16 cellular contexts compared by ENCODE assay signal in the genomic region with DNA sequence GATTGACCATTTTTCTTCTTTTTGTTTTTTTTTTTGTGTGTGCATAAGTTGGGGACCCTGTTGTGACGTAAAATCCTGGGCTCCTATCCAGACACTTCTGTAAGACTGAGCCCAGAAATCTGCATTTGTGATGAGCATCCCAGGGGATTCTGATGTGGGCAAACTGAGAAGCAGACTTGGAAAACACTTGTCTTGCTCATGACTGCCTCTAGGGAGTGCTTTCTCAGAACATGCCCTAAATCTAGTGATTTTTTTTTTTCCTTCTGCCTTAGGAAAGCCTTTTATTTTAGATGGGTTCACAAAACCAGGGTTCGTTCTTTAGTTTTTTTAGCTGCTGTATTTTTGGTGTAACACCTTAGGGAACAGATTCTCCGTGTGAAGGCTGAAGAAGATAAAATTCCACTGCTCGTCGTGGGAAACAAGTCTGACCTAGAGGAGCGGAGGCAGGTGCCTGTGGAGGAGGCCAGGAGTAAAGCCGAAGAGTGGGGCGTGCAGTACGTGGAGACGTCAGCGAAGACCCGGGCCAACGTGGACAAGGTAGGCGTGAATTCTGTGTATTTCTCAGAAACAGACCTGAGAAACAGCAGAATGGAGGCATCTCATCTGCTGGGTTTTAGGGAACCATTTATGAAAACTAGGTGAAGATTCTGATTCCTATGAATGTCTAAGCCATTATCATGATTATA. TPM values are rescaled to one million over a fixed set of nuclear protein-coding genes. Genes with fewer than 3 reads are reported as not detected.
DNase-seq lines count a peak whose midpoint lies in the region; ATAC-seq and TF ChIP-seq lines count a peak whose summit lies in the region.
"Had no signal": no experiment of that assay in that cellular context is flagged by ENCODE, and none has a peak within 500 bp of the region (broad histone marks: within the 10 kb centered on the region; RNA-seq: fewer than 3 reads in every experiment).

No MANE protein-coding gene starts in this region.

- H3K4me1 ChIP-seq in PC-3 (ENCODE audit: insufficient read depth, low read length) (peaks cover 47% of the 10 kb centered on the region), smooth muscle cell (ENCODE audit: low read depth) (peaks cover 21% of the 10 kb centered on the region), spleen (peaks cover 0 to 73% (median 14%) of the 10 kb centered on the region in 6 donors)

- no peak overlapping the region for H3K4me2 ChIP-seq in PC-3 (ENCODE audit: low read length)
- no peak overlapping the region for H3K4me2 ChIP-seq in smooth muscle cell
- H3K4me2 ChIP-seq: A549 had no signal

- intact Hi-C loops in PC-3 (cut with micrococcal nuclease) (no loop called here), spleen (cut with DNase I; ENCODE audit: low total_unique reads) (no loop called here)

- H2AFZ ChIP-seq in PC-3 (ENCODE audit: low read length) = no peak overlapping the region
- no peak overlapping the region for H2AFZ ChIP-seq in smooth muscle cell (ENCODE audit: low read depth)

- ATAC-seq in PC-3 = no peak
- ATAC-seq in HG03571 (IDR thresholded peaks at IDR 0.05; ENCODE audit: unreplicated experiment) = no peak
- ATAC-seq: activated T-cell treated with anti-CD3 and anti-CD28 coated beads, Interleukin-2, amount 50 U/mL, for 4 hours had no signal

- no peak for TF ChIP-seq POLR2A in spleen (IDR thresholded peaks at IDR 0.05)

- no peaks in the 10 kb centered on the region for H3K9me2 ChIP-seq in PC-3 (replicated peaks; ENCODE audit: low read length)

- H3K27me3 ChIP-seq in PC-3 (ENCODE audit: low read length) = no peaks in the 10 kb centered on the region
- H3K27me3 ChIP-seq in smooth muscle cell (ENCODE audit: low read depth) = no peaks in the 10 kb centered on the region
- H3K27me3 ChIP-seq in spleen (replicated peaks in 1 of 7) = no peaks in the 10 kb centered on the region
- H3K27me3 ChIP-seq: suprapubic skin had no signal

- H3F3A ChIP-seq in PC-3 (ENCODE audit: low read length, unreplicated experiment) (peaks cover 11% of the 10 kb centered on the region), smooth muscle cell (ENCODE audit: low read depth) (peaks cover 20% of the 10 kb centered on the region)

- POLR2A ChIA-PET in PC-3 (lab: Charles Lee; ENCODE audit: unreplicated experiment) = no interaction called here

- CTCF ChIA-PET in PC-3 (lab: Charles Lee) = interaction anchor here (0.6 kb wide), 1 partner anchor 65 kb away, joined by 3 read pairs; no protein-coding TSS in a partner anchor

- no peaks in the 10 kb centered on the region for H3K9me3 ChIP-seq in PC-3 (ENCODE audit: low read length)
- H3K9me3 ChIP-seq in smooth muscle cell (replicated peaks; ENCODE audit: low read depth) = no peaks in the 10 kb centered on the region
- H3K9me3 ChIP-seq in spleen = no peaks in the 10 kb centered on the region
- H3K9me3 ChIP-seq: A549, suprapubic skin had no signal

- H3K9ac ChIP-seq in PC-3 (ENCODE audit: low read length) = no peak overlapping the region
- no peak overlapping the region for H3K9ac ChIP-seq in smooth muscle cell (ENCODE audit: low read depth)

- peak; percentile 53 for TF ChIP-seq CTCF in PC-3 (conservative IDR thresholded peaks at IDR 0.05; ENCODE audit: low read depth, low read length)
- TF ChIP-seq CTCF in fibroblast of mammary gland (conservative IDR thresholded peaks at IDR 0.05; ENCODE audit: control insufficient read depth, insufficient read depth, low read depth, low read length) = peak; percentile 21
- peak; percentile 3 for TF ChIP-seq CTCF in smooth muscle cell (IDR thresholded peaks at IDR 0.05; ENCODE audit: borderline replicate concordance, insufficient read depth, poor library complexity, severe bottlenecking)
- no peak for TF ChIP-seq CTCF in spleen (IDR thresholded peaks at IDR 0.05 in 8 of 11, conservative IDR thresholded peaks at IDR 0.05 in 3 of 11)

- H3K36me3 ChIP-seq in PC-3 (ENCODE audit: low read depth, low read length) = peaks cover 15% of the 10 kb centered on the region; the same call in 1 of the 2 replicates
- H3K36me3 ChIP-seq in smooth muscle cell (ENCODE audit: low read depth) = no peaks in the 10 kb centered on the region
- peaks cover 0 to 79% (median 44%) of the 10 kb centered on the region in 6 donors for H3K36me3 ChIP-seq in spleen

- H3K27ac ChIP-seq in PC-3 (ENCODE audit: low read length) (no peak overlapping the region), smooth muscle cell (ENCODE audit: low read depth) (no peak overlapping the region), spleen (peak overlapping the region in 1 of 8 donors; percentile 2)
- H3K27ac ChIP-seq: A549, suprapubic skin had no signal

- BruUV-seq in PC-3 (replicated peaks; lab: Mats Ljungman, UMichigan) = no TSS peak

- H4K20me1 ChIP-seq in PC-3 (ENCODE audit: low read length) = no peaks in the 10 kb centered on the region
- H4K20me1 ChIP-seq in smooth muscle cell (ENCODE audit: low read depth) = peaks cover 14% of the 10 kb centered on the region

- H3K4me3 ChIP-seq in PC-3 (ENCODE audit: low read length) (no peak overlapping the region), fibroblast of mammary gland (ENCODE audit: control insufficient read depth, low read depth, low read length) (no peak overlapping the region), smooth muscle cell (no peak overlapping the region), spleen (no peak overlapping the region)
- H3K4me3 ChIP-seq: A549, suprapubic skin had no signal

- 91% methylated on average over 14 of the region's 14 CpGs for WGBS in smooth muscle cell (ENCODE audit: low lambda C conversion rate)
- 92 to 98% (median 97%) methylated on average over 14 of the region's 14 CpGs for WGBS in spleen, 5 donors

- peak; percentile 10 for DNase-seq in NCI-H2171 treated with DMSO at 0.1 percent for 48 hours (lab: John Stamatoyannopoulos, UW)
- no peak for DNase-seq in NCI-H2171 (lab: John Stamatoyannopoulos, UW)
- DNase-seq in PC-3 = peak; percentile 8
- peak; percentile 42 for DNase-seq in fibroblast of mammary gland (ENCODE audit: low read depth)
- no peak for DNase-seq in smooth muscle cell (lab: John Stamatoyannopoulos, UW; ENCODE audit: unreplicated experiment)
- DNase-seq in activated CD8-positive, alpha-beta memory T cell treated with anti-CD3 and anti-CD28 coated beads for 24 hours = no peak
- no peak for DNase-seq in spleen
- DNase-seq: activated CD4-positive, CD25-positive, alpha-beta regulatory T cell; activated T-cell treated with anti-CD3 and anti-CD28 coated beads, Interleukin-2, amount 50 U/mL, for 4 hours; DMS153; NCI-H187 treated with DMSO at 0.1 percent for 48 hours; NCI-H748 treated with DMSO at 0.1 percent for 48 hours had no signal

- H3K79me2 ChIP-seq in PC-3 (ENCODE audit: low read length) (peaks cover 22% of the 10 kb centered on the region), smooth muscle cell (ENCODE audit: low read depth) (peaks cover 8% of the 10 kb centered on the region)

RNA-seq across cellular contexts. Expression of gene RALB, which starts 36.7 kb away (rescaled TPM):
- total RNA-seq in PC-3 (2014; rRNA removed) = 49.1 and 57.9 TPM in 2 replicates
- 72.1 and 73.4 TPM in 2 replicates for total RNA-seq in smooth muscle cell
- polyA plus RNA-seq in smooth muscle cell = 69.9 and 71.3 TPM in 2 replicates
- 100 to 1,000 TPM in 3 of 7 donors, 10 to 100 TPM in 4; 67.2 to 126 (median 96.3) TPM for total RNA-seq in spleen
- polyA plus RNA-seq in spleen = 10 to 100 TPM; 26.6 to 61.5 (median 38.0) TPM

RNA-seq across cellular contexts. Expression of gene INHBB, which starts 56.6 kb away (rescaled TPM):
- total RNA-seq in PC-3 (2014; rRNA removed) (223 and 269 TPM in 2 replicates), smooth muscle cell (0.09 TPM in 1 of 2 replicates, not detected in the other), spleen (1 to 10 TPM in 2 of 7 donors, under 1 TPM in 5; 0.29 to 1.4 (median 0.68) TPM)
- polyA plus RNA-seq in smooth muscle cell (0.06 and 0.53 TPM in 2 replicates), spleen (1 to 10 TPM in 1 of 3 donors, under 1 TPM in 2; 0.26 to 1.5 (median 0.58) TPM)
- polyA plus RNA-seq: neural cell had no signal

Comparison
In these comparisons a context has a peak if more than half of its experiments do, and no peak if none do; other contexts are left out.
1. DNase-seq: peak in NCI-H2171 treated with DMSO at 0.1 percent for 48 hours (single experiment), PC-3 (single experiment) and fibroblast of mammary gland (single experiment); none in NCI-H2171 (single experiment), smooth muscle cell (single experiment), activated CD8-positive, alpha-beta memory T cell treated with anti-CD3 and anti-CD28 coated beads for 24 hours (single experiment) and spleen (single experiment).
2. CTCF ChIP-seq: peak in PC-3 (single experiment), fibroblast of mammary gland (single experiment) and smooth muscle cell (single experiment); none in spleen (0 of 11).
3. RNA of gene INHBB, which starts 56.6 kb away (total RNA-seq): 223 to 269 TPM in PC-3; 0.29 to 1.4 TPM in spleen and 0.09 TPM in smooth muscle cell; every median in the first group is over 10 times any median in the second.